ENCODE assay signal across 18 cellular contexts in the genomic region with DNA sequence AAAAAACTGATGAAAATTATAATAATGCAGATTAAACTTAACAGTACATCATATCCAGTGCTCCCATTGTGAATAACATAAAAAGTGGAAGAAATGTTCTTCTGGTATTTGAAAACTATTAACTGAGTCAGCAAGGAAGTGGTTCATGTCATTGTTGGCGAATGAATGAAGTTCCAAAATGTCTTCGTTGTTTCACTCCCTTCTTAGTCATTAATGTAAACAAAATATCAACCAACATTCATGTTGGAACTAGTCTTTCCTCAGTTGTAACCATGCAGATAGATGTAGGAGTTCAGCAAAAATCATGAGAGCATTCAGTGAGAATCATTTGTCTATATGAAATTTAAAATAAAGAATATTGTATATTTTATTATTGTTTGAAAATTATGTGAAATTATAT. TPM values are rescaled to one million over a fixed set of nuclear protein-coding genes. Genes with fewer than 3 reads are reported as not detected.
DNase-seq lines count a peak whose midpoint lies in the region; ATAC-seq, FAIRE-seq and TF ChIP-seq lines count a peak whose summit lies in the region.
"Had no signal": no experiment of that assay in that cellular context is flagged by ENCODE, and none has a peak within 500 bp of the region (broad histone marks: within the 10 kb centered on the region; RNA-seq: fewer than 3 reads in every experiment).

No MANE protein-coding gene starts in this region.

- H3K79me2 ChIP-seq in astrocyte (ENCODE audit: insufficient read depth, low read length) = no peaks in the 10 kb centered on the region

- no peaks in the 10 kb centered on the region for H4K20me1 ChIP-seq in astrocyte (ENCODE audit: insufficient read depth, low read length)

- intact Hi-C loops in aorta (cut with DNase I) = no loop called here

- H3K27me3 Mint-ChIP-seq in astrocyte (ENCODE audit: low read depth, unreplicated experiment) = no peaks in the 10 kb centered on the region
- no peaks in the 10 kb centered on the region for H3K27me3 Mint-ChIP-seq in WTC11 (ENCODE audit: low read depth)

- no peak for FAIRE-seq in astrocyte (lab: Jason Lieb, UNC)

- peaks cover 18% of the 10 kb centered on the region for H3K4me1 Mint-ChIP-seq in astrocyte (ENCODE audit: low read depth, unreplicated experiment)
- peaks cover 17% of the 10 kb centered on the region for H3K4me1 Mint-ChIP-seq in WTC11

- no peak for TF ChIP-seq CTCF in astrocyte (IDR thresholded peaks at IDR 0.05; ENCODE audit: insufficient read depth, low read depth, low read length)
- no peak for TF ChIP-seq CTCF in foreskin fibroblast (IDR thresholded peaks at IDR 0.05; ENCODE audit: low read depth, low read length)
- no peak for TF ChIP-seq CTCF in WTC11 (IDR thresholded peaks at IDR 0.05)

- H3K4me3 ChIP-seq in astrocyte (ENCODE audit: insufficient read depth, low read depth, low read length) (no peak overlapping the region), foreskin fibroblast (ENCODE audit: low read depth in 1 of 2, low read length in 2 of 2) (no peak overlapping the region), aorta (ENCODE audit: low read length in 2 of 2) (no peak overlapping the region)
- H3K4me3 ChIP-seq: upper lobe of left lung had no signal

- no peak overlapping the region for H3K9ac ChIP-seq in astrocyte (ENCODE audit: low read length)
- H3K9ac ChIP-seq: SK-N-SH had no signal

- 31% methylated on average over 2 of the region's 2 CpGs for WGBS in aorta, 2 donors

- no peak overlapping the region for H3K27ac ChIP-seq in astrocyte (ENCODE audit: low read depth, low read length)
- no peak overlapping the region for H3K27ac ChIP-seq in aorta (ENCODE audit: low read depth in 1 of 2, low read length in 2 of 2)
- H3K27ac ChIP-seq: upper lobe of left lung had no signal

- no peaks in the 10 kb centered on the region for H3K9me3 Mint-ChIP-seq in astrocyte (ENCODE audit: unreplicated experiment)
- no peaks in the 10 kb centered on the region for H3K9me3 Mint-ChIP-seq in WTC11
- H3K9me3 Mint-ChIP-seq: nephron had no signal

- H3K9me3 ChIP-seq in astrocyte (ENCODE audit: insufficient read depth, low read depth, low read length) (no peaks in the 10 kb centered on the region), aorta (ENCODE audit: control insufficient read depth, low read length) (no peaks in the 10 kb centered on the region)
- H3K9me3 ChIP-seq: SK-N-SH, upper lobe of left lung had no signal

- H3K36me3 ChIP-seq in astrocyte (ENCODE audit: insufficient read depth, low read length) = no peaks in the 10 kb centered on the region
- peaks cover 0 to 3% of the 10 kb centered on the region in 2 donors for H3K36me3 ChIP-seq in aorta (ENCODE audit: control insufficient read depth in 1 of 2, insufficient read depth in 2 of 2, low read length in 1 of 2)

- CTCF ChIA-PET in WTC11 (lab: Charles Lee) = interaction anchor here (1.0 kb wide), 1 partner anchor 16 kb away, joined by 3 read pairs; no protein-coding TSS in a partner anchor

- H3K4me1 ChIP-seq in astrocyte (ENCODE audit: insufficient read depth, low read length) (peaks cover 23% of the 10 kb centered on the region), aorta (ENCODE audit: control insufficient read depth in 1 of 2, insufficient read depth in 2 of 2, low read length in 2 of 2) (no peaks in the 10 kb centered on the region)

- H3K36me3 Mint-ChIP-seq in astrocyte (ENCODE audit: low read depth, unreplicated experiment) (peaks cover 4% of the 10 kb centered on the region), WTC11 (no peaks in the 10 kb centered on the region)

- POLR2A ChIA-PET in WTC11 (lab: Charles Lee) = no interaction called here

- peak overlapping the region; percentile 27 for H3K4me2 ChIP-seq in astrocyte (ENCODE audit: low read length)
- H3K4me2 ChIP-seq: SK-N-SH had no signal

- H2AFZ ChIP-seq in astrocyte (ENCODE audit: low read depth, low read length) = no peak overlapping the region

- ATAC-seq in aorta (ENCODE audit: low FRiP score) (no peak), WTC11 (no peak), GM19452 (IDR thresholded peaks at IDR 0.05; ENCODE audit: unreplicated experiment) (no peak)
- ATAC-seq: right cardiac atrium had no signal

- H3K27me3 ChIP-seq in astrocyte (ENCODE audit: insufficient read depth, low read length) = no peaks in the 10 kb centered on the region
- no peaks in the 10 kb centered on the region for H3K27me3 ChIP-seq in aorta (ENCODE audit: control insufficient read depth in 1 of 2, insufficient read depth in 2 of 2, low read length in 1 of 2)
- H3K27me3 ChIP-seq: upper lobe of left lung had no signal

- H3K4me3 Mint-ChIP-seq in astrocyte (ENCODE audit: unreplicated experiment) = no peak overlapping the region
- no peak overlapping the region for H3K4me3 Mint-ChIP-seq in WTC11
- H3K4me3 Mint-ChIP-seq: nephron had no signal

- DNase-seq in AG08396 (ENCODE audit: low spot score) (peak; percentile 26), GM04503 (ENCODE audit: low read depth) (peak; percentile 21), astrocyte (ENCODE audit: low read depth) (peak; percentile 43), foreskin fibroblast (peak; percentile 40 to 69), aorta (no peak), WTC11 (ENCODE audit: low spot score) (no peak)
- DNase-seq in activated CD4-positive, CD25-positive, alpha-beta regulatory T cell treated with anti-CD3 and anti-CD28 coated beads, Interleukin-2, amount 50 U/mL, for 72 hours = no peak
- DNase-seq: activated CD8-positive, alpha-beta memory T cell treated with anti-CD3 and anti-CD28 coated beads, Interleukin-2, amount 50 U/mL, for 48 hours; C1 segment of cervical spinal cord; effector CD8-positive, alpha-beta T cell; hippocampal formation; NCI-H1048; right cardiac atrium; SK-N-SH; stimulated activated CD4-positive, alpha-beta T cell treated with anti-CD3 and anti-CD28 coated beads, Interleukin-2, amount 100 ng/mL, for 48 hours; upper lobe of left lung had no signal

- no peak overlapping the region for H3K27ac Mint-ChIP-seq in astrocyte (ENCODE audit: unreplicated experiment)
- no peak overlapping the region for H3K27ac Mint-ChIP-seq in WTC11
- H3K27ac Mint-ChIP-seq: nephron had no signal

TF ChIP-seq in WTC11, 78 proteins besides CTCF, POLR2A, EP300 and RAD21:
- TF ChIP-seq, protein P1, sequence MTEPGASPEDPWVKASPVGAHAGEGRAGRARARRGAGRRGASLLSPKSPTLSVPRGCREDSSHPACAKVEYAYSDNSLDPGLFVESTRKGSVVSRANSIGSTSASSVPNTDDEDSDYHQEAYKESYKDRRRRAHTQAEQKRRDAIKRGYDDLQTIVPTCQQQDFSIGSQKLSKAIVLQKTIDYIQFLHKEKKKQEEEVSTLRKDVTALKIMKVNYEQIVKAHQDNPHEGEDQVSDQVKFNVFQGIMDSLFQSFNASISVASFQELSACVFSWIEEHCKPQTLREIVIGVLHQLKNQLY (CRISPR knock-in tag; IDR thresholded peaks at IDR 0.05) = no peak
- TF ChIP-seq, protein P2, sequence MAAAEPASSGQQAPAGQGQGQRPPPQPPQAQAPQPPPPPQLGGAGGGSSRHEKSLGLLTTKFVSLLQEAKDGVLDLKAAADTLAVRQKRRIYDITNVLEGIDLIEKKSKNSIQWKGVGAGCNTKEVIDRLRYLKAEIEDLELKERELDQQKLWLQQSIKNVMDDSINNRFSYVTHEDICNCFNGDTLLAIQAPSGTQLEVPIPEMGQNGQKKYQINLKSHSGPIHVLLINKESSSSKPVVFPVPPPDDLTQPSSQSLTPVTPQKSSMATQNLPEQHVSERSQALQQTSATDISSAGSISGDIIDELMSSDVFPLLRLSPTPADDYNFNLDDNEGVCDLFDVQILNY (CRISPR knock-in tag; IDR thresholded peaks at IDR 0.05) = no peak

RNA-seq across cellular contexts. Expression of a gene that starts 44.1 kb away (rescaled TPM):
- total RNA-seq in astrocyte = 26.5 and 28.2 TPM in 2 replicates
- total RNA-seq in aorta = 10 to 100 TPM; 40.0 to 62.0 TPM
- polyA plus RNA-seq in aorta = 10 to 100 TPM in 1 of 2 donors, 1 to 10 TPM in 1; 7.1 to 12.0 TPM
- total RNA-seq in WTC11 (2021) = 76.9 to 84.3 TPM (median 77.5 TPM) in 3 replicates

Comparison
In these comparisons a context has a peak if more than half of its experiments do, and no peak if none do; other contexts are left out.
1. DNase-seq: peak in AG08396 (single experiment), GM04503 (single experiment), astrocyte (single experiment) and foreskin fibroblast (2 of 2); none in activated CD4-positive, CD25-positive, alpha-beta regulatory T cell treated with anti-CD3 and anti-CD28 coated beads, Interleukin-2, amount 50 U/mL, for 72 hours (single experiment), aorta (0 of 2) and WTC11 (single experiment).